In the genomic region with DNA sequence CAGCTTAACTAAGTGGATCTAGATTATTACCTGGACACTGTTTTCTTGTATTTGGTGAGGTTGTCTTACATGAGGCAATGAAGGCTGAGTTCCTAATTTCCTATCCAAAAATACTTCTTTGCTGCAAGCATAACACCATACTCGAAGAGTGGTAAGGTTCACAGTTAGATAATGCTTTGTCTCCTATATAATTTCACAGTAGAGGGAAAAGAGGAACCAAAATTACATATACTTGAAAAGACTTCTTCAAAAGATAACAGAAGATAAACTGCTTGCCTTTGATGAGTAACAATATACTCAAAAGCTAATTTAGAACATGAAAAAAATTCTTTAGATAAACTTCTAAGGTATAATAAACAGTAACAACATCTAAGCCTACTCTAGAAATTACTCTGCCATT, we compare ENCODE assay signal across 23 cellular contexts.
"Had no signal": no experiment of that assay in that cellular context is flagged by ENCODE, and none has a peak within 500 bp of the region (broad histone marks: within the 10 kb centered on the region; RNA-seq: fewer than 3 reads in every experiment).

No MANE protein-coding gene starts in this region.

- H3K4me1 ChIP-seq: ascending aorta, breast epithelium, parathyroid adenoma, testis had no signal

- H3K36me3 ChIP-seq: breast epithelium had no signal

- H3K4me1 Mint-ChIP-seq: nephron had no signal

- H3K9me3 ChIP-seq: ascending aorta, breast epithelium, testis had no signal

- ATAC-seq: activated CD8-positive, alpha-beta T cell treated with anti-CD3 and anti-CD28 coated beads, Interleukin-2, amount 10 ng/mL, durations not matched to agents 7 days and 5 days; sciatic nerve; stimulated activated memory B cell treated with anti-CD40 and anti-IgM and Interleukin-4, amounts not matched to agents 10 μg/mL and 1 μg/mL and 100 μg/mL, for 72 hours had no signal

- H3K27ac ChIP-seq: ascending aorta, breast epithelium, parathyroid adenoma, testis had no signal

- H3K4me3 Mint-ChIP-seq: activated B cell treated with CpG ODN at 0.5 μM for 24 hours; activated CD8-positive, alpha-beta T cell treated with anti-CD3 and anti-CD28 coated beads, Interleukin-2, amount 10 ng/mL, durations not matched to agents 7 days and 5 days; activated T-cell treated with anti-CD3 and anti-CD28 coated beads, Interleukin-2, amount 50 U/mL, for 24 hours; nephron; stimulated activated memory B cell treated with anti-CD40 and anti-IgM and Interleukin-4, amounts not matched to agents 10 μg/mL and 1 μg/mL and 100 μg/mL, for 72 hours; type B pancreatic cell had no signal

- H3K9me3 Mint-ChIP-seq: activated B cell treated with CpG ODN at 0.5 μM for 24 hours; activated T-cell treated with anti-CD3 and anti-CD28 coated beads, Interleukin-2, amount 50 U/mL, for 24 hours; activated T-helper 2 cell treated with anti-CD3 and anti-CD28 coated beads, Interferon-gamma antibody, Interleukin-2, Interleukin-4, amounts not matched to agents 10 μg/mL and 5 μg/mL and 100 μg/mL, durations not matched to agents 14 hours and 24 hours and 36 hours; nephron; stimulated activated memory B cell treated with anti-CD40 and anti-IgM and Interleukin-4, amounts not matched to agents 10 μg/mL and 1 μg/mL and 100 μg/mL, for 72 hours; type B pancreatic cell had no signal

- H3K27me3 Mint-ChIP-seq: activated B cell treated with CpG ODN at 0.5 μM for 24 hours; activated T-cell treated with anti-CD3 and anti-CD28 coated beads, Interleukin-2, amount 50 U/mL, for 24 hours; stimulated activated memory B cell treated with anti-CD40 and anti-IgM and Interleukin-4, amounts not matched to agents 10 μg/mL and 1 μg/mL and 100 μg/mL, for 72 hours; type B pancreatic cell had no signal

- H3K9ac ChIP-seq: parathyroid adenoma had no signal

- H3K4me3 ChIP-seq: ascending aorta, breast epithelium, lung, testis had no signal

- DNase-seq: activated B cell treated with CpG ODN at 0.5 μM for 24 hours; activated CD4-positive, alpha-beta T cell treated with anti-CD3 and anti-CD28 coated beads for 48 hours; activated CD8-positive, alpha-beta T cell treated with anti-CD3 and anti-CD28 coated beads, Interleukin-2, amount 10 ng/mL, durations not matched to agents 7 days and 5 days; activated naive CD4-positive, alpha-beta T cell treated with anti-CD3 and anti-CD28 coated beads, Interleukin-2, amount 50 U/mL, for 16 hours; activated T-cell treated with anti-CD3 and anti-CD28 coated beads, Interleukin-2, amount 50 U/mL, for 24 hours; cerebellar nuclear complex; cortex of kidney; erythroblast; foreskin melanocyte; glutamatergic neuron; hypothalamus; stimulated activated CD4-positive, alpha-beta T cell treated with anti-CD3 and anti-CD28 coated beads, Interleukin-4, amount 100 ng/mL, for 24 hours; T-helper 2 cell; testis had no signal

- H3K27me3 ChIP-seq: ascending aorta, breast epithelium, testis had no signal

- H2AFZ ChIP-seq: parathyroid adenoma had no signal

- H3K27ac Mint-ChIP-seq: activated B cell treated with CpG ODN at 0.5 μM for 24 hours; activated CD8-positive, alpha-beta T cell treated with anti-CD3 and anti-CD28 coated beads, Interleukin-2, amount 10 ng/mL, durations not matched to agents 7 days and 5 days; activated T-cell treated with anti-CD3 and anti-CD28 coated beads, Interleukin-2, amount 50 U/mL, for 24 hours; activated T-helper 2 cell treated with anti-CD3 and anti-CD28 coated beads, Interferon-gamma antibody, Interleukin-2, Interleukin-4, amounts not matched to agents 10 μg/mL and 5 μg/mL and 100 μg/mL, durations not matched to agents 14 hours and 24 hours and 36 hours; nephron; stimulated activated memory B cell treated with anti-CD40 and anti-IgM and Interleukin-4, amounts not matched to agents 10 μg/mL and 1 μg/mL and 100 μg/mL, for 72 hours; type B pancreatic cell had no signal

- H3K79me2 ChIP-seq: parathyroid adenoma had no signal
